ENCODE assay signal across 27 cellular contexts in the genomic region with DNA sequence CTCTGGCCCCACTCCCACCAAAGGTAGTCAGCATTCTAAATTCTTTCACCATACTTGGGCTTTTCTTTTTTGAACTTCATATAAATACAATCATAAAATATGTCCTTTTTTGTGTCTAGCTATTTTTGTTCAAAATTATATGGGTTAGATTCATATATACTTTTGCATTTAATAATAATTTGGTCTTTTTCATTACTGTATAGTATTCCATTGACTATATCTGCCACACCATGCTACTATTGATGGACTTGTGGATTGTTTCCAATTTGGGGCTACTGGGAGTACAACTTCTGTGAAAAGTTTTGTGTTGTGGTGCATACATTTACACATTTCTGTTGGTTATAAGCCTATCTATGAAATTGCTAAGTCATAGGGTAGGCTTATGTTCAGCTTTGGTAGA.
"Had no signal": no experiment of that assay in that cellular context is flagged by ENCODE, and none has a peak within 500 bp of the region (broad histone marks: within the 10 kb centered on the region; RNA-seq: fewer than 3 reads in every experiment).

No MANE protein-coding gene starts in this region.

- H3K27ac ChIP-seq: stomach, suprapubic skin, thoracic aorta, thyroid gland, tibial artery, transverse colon, upper lobe of left lung, upper lobe of right lung, uterus, vagina had no signal

- ATAC-seq: stimulated activated effector memory CD8-positive, alpha-beta T cell treated with anti-CD3 and anti-CD28 coated beads, Interleukin-12 subunit alpha, Interleukin-12 subunit beta, amount 100 ng/mL, for 72 hours; stimulated activated memory B cell treated with anti-CD40 and anti-IgM and Interleukin-4, amounts not matched to agents 10 μg/mL and 1 μg/mL and 100 μg/mL, for 72 hours; stimulated activated naive B cell treated with anti-CD40 and anti-IgM and Interleukin-4, amounts not matched to agents 10 μg/mL and 1 μg/mL and 100 μg/mL, for 72 hours; stimulated activated naive CD8-positive, alpha-beta T cell treated with anti-CD3 and anti-CD28 coated beads, Interleukin-15, amount 100 ng/mL, for 72 hours; stimulated activated naive CD8-positive, alpha-beta T cell treated with anti-CD3 and anti-CD28 coated beads, Interleukin-15, Interleukin-2, amounts not matched to agents 100 U/mL and 50 U/mL, for 24 hours; upper lobe of right lung had no signal

- H3K36me3 ChIP-seq: stomach, suprapubic skin, thoracic aorta, thyroid gland, tibial artery, tibial nerve, transverse colon, upper lobe of left lung, upper lobe of right lung, uterus, vagina had no signal

- DNase-seq: stimulated activated CD4-positive, alpha-beta T cell treated with anti-CD3 and anti-CD28 coated beads, Interleukin-2, amount 100 ng/mL, for 48 hours; stimulated activated CD4-positive, alpha-beta T cell treated with anti-CD3 and anti-CD28 coated beads, Interleukin-4, amount 100 ng/mL, for 1 hour; stimulated activated CD4-positive, alpha-beta T cell treated with anti-CD3 and anti-CD28 coated beads, Interleukin-4, amount 100 ng/mL, for 24 hours; stimulated activated CD4-positive, alpha-beta T cell treated with anti-CD3 and anti-CD28 coated beads, Interleukin-4, amount 100 ng/mL, for 4 hours; stimulated activated CD8-positive, alpha-beta memory T cell treated with anti-CD3 and anti-CD28 coated beads, Interleukin-4, amount 100 ng/mL, for 48 hours; stimulated activated naive B cell treated with anti-CD40 and anti-IgM and Interleukin-4, amounts not matched to agents 10 μg/mL and 1 μg/mL and 100 μg/mL, for 72 hours; stimulated activated naive CD4-positive, alpha-beta T cell; stimulated activated naive CD4-positive, alpha-beta T cell treated with Interleukin-2 at 50 U/mL for 16 hours; stimulated activated naive CD8-positive, alpha-beta T cell treated with anti-CD3 and anti-CD28 coated beads, Interleukin-15, amount 100 ng/mL, for 72 hours; stimulated activated naive CD8-positive, alpha-beta T cell treated with anti-CD3 and anti-CD28 coated beads, Interleukin-15, Interleukin-2, amounts not matched to agents 100 U/mL and 50 U/mL, for 24 hours; stomach; substantia nigra; testis; thyroid gland; tibial artery; transverse colon; trophoblast cell; upper lobe of left lung; upper lobe of right lung; uterus had no signal

- FAIRE-seq: urothelium cell line had no signal

- H3K4me3 ChIP-seq: stomach, suprapubic skin, testis, thoracic aorta, thyroid gland, tibial artery, tibial nerve, transverse colon, upper lobe of left lung, upper lobe of right lung, uterus, vagina had no signal

- H3K27me3 ChIP-seq: stomach, suprapubic skin, testis, thyroid gland, tibial nerve, transverse colon, upper lobe of left lung, upper lobe of right lung, uterus, vagina had no signal

- H3K9me3 ChIP-seq: stomach, suprapubic skin, testis, thoracic aorta, thyroid gland, tibial artery, transverse colon, upper lobe of left lung, upper lobe of right lung, uterus, vagina had no signal

- H3K4me1 ChIP-seq: upper lobe of right lung, uterus had no signal
